Comparison of ENCODE assay signal across 23 cellular contexts in the genomic region with DNA sequence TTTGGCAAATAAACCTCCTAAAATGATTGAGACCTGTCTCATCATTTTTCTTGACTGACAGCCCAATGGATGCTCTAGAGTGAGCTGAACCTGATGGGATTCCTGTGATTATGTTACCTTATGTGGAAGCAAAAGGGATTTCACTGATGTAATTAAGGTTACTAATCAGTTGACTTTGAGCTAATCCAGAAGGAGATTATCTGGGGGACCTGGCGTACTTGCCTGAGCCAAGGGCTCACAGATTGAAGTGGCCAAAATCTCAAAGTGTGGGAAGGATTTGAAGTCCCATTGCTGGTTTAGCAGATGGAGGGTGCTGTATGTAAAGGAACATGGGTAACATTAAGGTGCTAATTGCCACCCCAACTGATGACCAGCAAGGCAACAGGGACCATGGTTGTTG.
"Had no signal": no experiment of that assay in that cellular context is flagged by ENCODE, and none has a peak within 500 bp of the region (broad histone marks: within the 10 kb centered on the region; RNA-seq: fewer than 3 reads in every experiment).

No MANE protein-coding gene starts in this region.

- H3K36me3 ChIP-seq: neutrophil, pancreas, stomach, thyroid gland, vagina had no signal

- H3K4me1 ChIP-seq: pancreas, stomach, thyroid gland, vagina had no signal

- H3K9me3 Mint-ChIP-seq: effector memory CD8-positive, alpha-beta T cell; natural killer cell had no signal

- H3K9me3 ChIP-seq: neutrophil, pancreas, thyroid gland, vagina had no signal

- H3K4me3 ChIP-seq: lung, pancreas, smooth muscle cell, stomach, thyroid gland, vagina had no signal

- ATAC-seq: effector memory CD8-positive, alpha-beta T cell; natural killer cell; pancreas; sciatic nerve had no signal

- DNase-seq: cortex of kidney; effector memory CD8-positive, alpha-beta T cell; hypothalamus; immature natural killer cell; islet precursor cell; kidney glomerular epithelial cell; natural killer cell; pancreas; stimulated activated CD4-positive, alpha-beta T cell treated with anti-CD3 and anti-CD28 coated beads, Interleukin-12 subunit alpha, Interleukin-12 subunit beta, amount 100 ng/mL, for 4 hours; stimulated activated CD4-positive, alpha-beta T cell treated with anti-CD3 and anti-CD28 coated beads, Interleukin-1b, Interleukin-23, amount 100 ng/mL, for 48 hours; stimulated activated CD4-positive, alpha-beta T cell treated with anti-CD3 and anti-CD28 coated beads, Interleukin-4, amount 100 ng/mL, for 1 hour; stimulated activated naive CD4-positive, alpha-beta T cell; stomach; thyroid gland; trophoblast cell had no signal

- H3K36me3 Mint-ChIP-seq: immature natural killer cell, natural killer cell had no signal

- H3K4me1 Mint-ChIP-seq: immature natural killer cell, memory B cell, natural killer cell, neural crest cell had no signal

- H3K4me2 ChIP-seq: smooth muscle cell had no signal

- H3K27ac ChIP-seq: neutrophil, pancreas, stomach, thyroid gland, vagina had no signal

- H3K27ac Mint-ChIP-seq: effector memory CD8-positive, alpha-beta T cell; immature natural killer cell; memory B cell; natural killer cell; progenitor cell of endocrine pancreas had no signal

- H3K4me3 Mint-ChIP-seq: effector memory CD8-positive, alpha-beta T cell; immature natural killer cell; memory B cell; natural killer cell; neural crest cell had no signal
